In the genomic region with DNA sequence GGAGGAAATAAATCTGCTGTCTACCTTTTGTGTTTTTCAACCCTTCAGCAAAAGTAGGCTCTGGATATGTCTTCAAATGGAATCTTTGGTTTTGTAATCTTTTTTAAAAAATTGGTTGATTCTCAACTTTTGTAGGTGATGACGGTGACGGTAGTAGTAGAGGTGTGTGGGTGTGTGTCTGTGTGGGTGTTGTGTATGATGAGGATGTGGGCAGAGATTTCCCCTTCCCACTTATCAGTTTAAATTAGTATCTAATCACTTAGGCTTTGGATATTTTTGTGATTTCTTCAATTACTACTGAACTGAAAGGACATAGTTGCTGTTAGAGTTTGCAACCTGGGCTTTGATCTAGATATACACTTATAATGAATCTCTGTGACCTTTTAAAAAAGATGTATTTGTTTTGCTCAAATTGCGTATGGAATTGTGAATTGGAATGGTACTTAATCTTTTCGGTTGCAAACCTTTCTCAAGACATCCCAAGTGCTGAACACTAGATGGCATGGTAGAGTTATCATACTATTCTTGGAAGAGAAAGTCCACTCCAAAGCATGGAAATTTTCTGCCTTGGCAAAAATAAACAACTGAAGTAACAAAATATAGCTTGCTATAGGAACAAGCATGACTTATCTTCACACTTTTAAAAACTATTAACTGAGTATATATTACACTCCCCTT, we compare ENCODE assay signal across 9 cellular contexts. TPM values are rescaled to one million over a fixed set of nuclear protein-coding genes. Genes with fewer than 3 reads are reported as not detected.
DNase-seq lines count a peak whose midpoint lies in the region; ATAC-seq and TF ChIP-seq lines count a peak whose summit lies in the region.
"Had no signal": no experiment of that assay in that cellular context is flagged by ENCODE, and none has a peak within 500 bp of the region (broad histone marks: within the 10 kb centered on the region; RNA-seq: fewer than 3 reads in every experiment).

No MANE protein-coding gene starts in this region.

- TF ChIP-seq CTCF in LNCAP (IDR thresholded peaks at IDR 0.05): peak; percentile 74

- DNase-seq in DMS114 treated with DMSO at 0.1 percent for 48 hours (lab: John Stamatoyannopoulos, UW; ENCODE audit: unreplicated experiment) (peak; percentile 47), cerebellum (ENCODE audit: low spot score) (peak; percentile 1), lung microvascular endothelial cell (ENCODE audit: low read depth in 2 of 2) (peak; percentile 27 to 41), middle frontal gyrus (ENCODE audit: extremely low spot score, low spot score) (no peak), immature natural killer cell (no peak)
- no peak for DNase-seq in activated CD8-positive, alpha-beta T cell treated with anti-CD3 and anti-CD28 coated beads, Interleukin-2, amount 10 ng/mL, durations not matched to agents 7 days and 5 days
- no peak for DNase-seq in natural killer cell treated with Interleukin-12 subunit alpha and Interleukin-12 subunit beta and Interleukin-15 and Interleukin-18, amount 100 ng/mL, for 72 hours (ENCODE audit: low spot score)

- no peaks in the 10 kb centered on the region for H3K36me3 Mint-ChIP-seq in activated CD8-positive, alpha-beta T cell treated with anti-CD3 and anti-CD28 coated beads, Interleukin-2, amount 10 ng/mL, durations not matched to agents 7 days and 5 days (ENCODE audit: low read depth)
- H3K36me3 Mint-ChIP-seq in immature natural killer cell: no peaks in the 10 kb centered on the region
- H3K36me3 Mint-ChIP-seq in natural killer cell treated with Interleukin-12 subunit alpha and Interleukin-12 subunit beta and Interleukin-15 and Interleukin-18, amount 100 ng/mL, for 72 hours: no peaks in the 10 kb centered on the region

- H3K4me1 Mint-ChIP-seq in activated CD8-positive, alpha-beta T cell treated with anti-CD3 and anti-CD28 coated beads, Interleukin-2, amount 10 ng/mL, durations not matched to agents 7 days and 5 days (ENCODE audit: low read depth): no peaks in the 10 kb centered on the region
- no peaks in the 10 kb centered on the region for H3K4me1 Mint-ChIP-seq in immature natural killer cell
- H3K4me1 Mint-ChIP-seq in natural killer cell treated with Interleukin-12 subunit alpha and Interleukin-12 subunit beta and Interleukin-15 and Interleukin-18, amount 100 ng/mL, for 72 hours (ENCODE audit: low read depth in 2 of 2): no peaks in the 10 kb centered on the region
- H3K4me1 Mint-ChIP-seq: central memory CD8-positive, alpha-beta T cell had no signal

- CTCF ChIA-PET in activated CD8-positive, alpha-beta T cell treated with anti-CD3 and anti-CD28 coated beads, Interleukin-2, amount 10 ng/mL, durations not matched to agents 7 days and 5 days (lab: Charles Lee): no interaction called here

- H3K4me3 Mint-ChIP-seq in activated CD8-positive, alpha-beta T cell treated with anti-CD3 and anti-CD28 coated beads, Interleukin-2, amount 10 ng/mL, durations not matched to agents 7 days and 5 days: no peak overlapping the region
- no peak overlapping the region for H3K4me3 Mint-ChIP-seq in immature natural killer cell
- no peak overlapping the region for H3K4me3 Mint-ChIP-seq in natural killer cell treated with Interleukin-12 subunit alpha and Interleukin-12 subunit beta and Interleukin-15 and Interleukin-18, amount 100 ng/mL, for 72 hours
- H3K4me3 Mint-ChIP-seq: central memory CD8-positive, alpha-beta T cell had no signal

- H3K9me3 Mint-ChIP-seq in activated CD8-positive, alpha-beta T cell treated with anti-CD3 and anti-CD28 coated beads, Interleukin-2, amount 10 ng/mL, durations not matched to agents 7 days and 5 days (ENCODE audit: insufficient read depth): no peaks in the 10 kb centered on the region
- H3K9me3 Mint-ChIP-seq in immature natural killer cell: peaks cover 0 to 4% (median 0%) of the 10 kb centered on the region in 6 donors
- H3K9me3 Mint-ChIP-seq in natural killer cell treated with Interleukin-12 subunit alpha and Interleukin-12 subunit beta and Interleukin-15 and Interleukin-18, amount 100 ng/mL, for 72 hours: no peaks in the 10 kb centered on the region
- H3K9me3 Mint-ChIP-seq: central memory CD8-positive, alpha-beta T cell had no signal

- ATAC-seq in activated CD8-positive, alpha-beta T cell treated with anti-CD3 and anti-CD28 coated beads, Interleukin-2, amount 10 ng/mL, durations not matched to agents 7 days and 5 days: no peak
- no peak for ATAC-seq in natural killer cell treated with Interleukin-12 subunit alpha and Interleukin-12 subunit beta and Interleukin-15 and Interleukin-18, amount 100 ng/mL, for 72 hours

- peaks cover 5% of the 10 kb centered on the region for H3K27me3 Mint-ChIP-seq in activated CD8-positive, alpha-beta T cell treated with anti-CD3 and anti-CD28 coated beads, Interleukin-2, amount 10 ng/mL, durations not matched to agents 7 days and 5 days (ENCODE audit: low read depth)
- peaks cover 0 to 14% (median 9%) of the 10 kb centered on the region in 3 donors for H3K27me3 Mint-ChIP-seq in immature natural killer cell (ENCODE audit: low read depth in 3 of 3)
- H3K27me3 Mint-ChIP-seq in natural killer cell treated with Interleukin-12 subunit alpha and Interleukin-12 subunit beta and Interleukin-15 and Interleukin-18, amount 100 ng/mL, for 72 hours: peaks cover 21 to 53% of the 10 kb centered on the region in 2 donors

- POLR2A ChIA-PET in activated CD8-positive, alpha-beta T cell treated with anti-CD3 and anti-CD28 coated beads, Interleukin-2, amount 10 ng/mL, durations not matched to agents 7 days and 5 days (lab: Charles Lee): no interaction called here

- H3K27ac Mint-ChIP-seq in activated CD8-positive, alpha-beta T cell treated with anti-CD3 and anti-CD28 coated beads, Interleukin-2, amount 10 ng/mL, durations not matched to agents 7 days and 5 days: no peak overlapping the region
- H3K27ac Mint-ChIP-seq in immature natural killer cell: no peak overlapping the region
- H3K27ac Mint-ChIP-seq in natural killer cell treated with Interleukin-12 subunit alpha and Interleukin-12 subunit beta and Interleukin-15 and Interleukin-18, amount 100 ng/mL, for 72 hours: no peak overlapping the region

RNA-seq across cellular contexts. Expression of gene A1CF, which starts 51.9 kb away (rescaled TPM):
- total RNA-seq in cerebellum (not detected), lung microvascular endothelial cell (not detected in 2 replicates)
- total RNA-seq in activated CD8-positive, alpha-beta T cell treated with anti-CD3 and anti-CD28 coated beads, Interleukin-2, amount 10 ng/mL, durations not matched to agents 7 days and 5 days: not detected
- polyA plus RNA-seq in immature natural killer cell: not detected
- not detected for total RNA-seq in natural killer cell treated with Interleukin-12 subunit alpha and Interleukin-12 subunit beta and Interleukin-15 and Interleukin-18, amount 100 ng/mL, for 72 hours

Comparison
In these comparisons a context has a peak if more than half of its experiments do, and no peak if none do; other contexts are left out.
1. DNase-seq: peak in DMS114 treated with DMSO at 0.1 percent for 48 hours (single experiment), cerebellum (single experiment) and lung microvascular endothelial cell (2 of 2); none in activated CD8-positive, alpha-beta T cell treated with anti-CD3 and anti-CD28 coated beads, Interleukin-2, amount 10 ng/mL, durations not matched to agents 7 days and 5 days (single experiment), middle frontal gyrus (single experiment), immature natural killer cell (0 of 3) and natural killer cell treated with Interleukin-12 subunit alpha and Interleukin-12 subunit beta and Interleukin-15 and Interleukin-18, amount 100 ng/mL, for 72 hours (single experiment).